ENCODE assay signal across 17 cellular contexts in genomic region chr9:13013976-13014375, GRCh38.
"Had no signal": no experiment of that assay in that cellular context is flagged by ENCODE, and none has a peak within 500 bp of the region (broad histone marks: within the 10 kb centered on the region; RNA-seq: fewer than 3 reads in every experiment).

No MANE protein-coding gene starts in this region.

- H3K9me3 ChIP-seq: body of pancreas, lower lobe of right lung, SJSA1, suprapubic skin had no signal

- H3K27ac ChIP-seq: body of pancreas, foreskin keratinocyte, lower lobe of right lung, SJSA1, suprapubic skin, VCaP had no signal

- DNase-seq: activated CD4-positive, alpha-beta memory T cell treated with anti-CD3 and anti-CD28 coated beads, Interleukin-2, amount 10 ng/mL, durations not matched to agents 7 days and 5 days; activated CD4-positive, alpha-beta T cell treated with anti-CD3 and anti-CD28 coated beads for 36 hours; activated gamma-delta T cell treated with Interleukin-2 at 50 U/mL for 16 hours; activated T-cell treated with anti-CD3 and anti-CD28 coated beads, Interleukin-2, amount 50 U/mL, for 48 hours; body of pancreas; central memory CD4-positive, alpha-beta T cell; foreskin keratinocyte; lower lobe of right lung; naive thymus-derived CD4-positive, alpha-beta T cell; stimulated activated CD4-positive, alpha-beta T cell treated with anti-CD3 and anti-CD28 coated beads, Interleukin-12 subunit alpha, Interleukin-12 subunit beta, amount 100 ng/mL, for 4 hours; stimulated activated naive CD8-positive, alpha-beta T cell treated with anti-CD3 and anti-CD28 coated beads, Interleukin-15, Interleukin-2, amounts not matched to agents 100 U/mL and 50 U/mL, for 24 hours; T1000 had no signal

- H3K27me3 ChIP-seq: body of pancreas, foreskin keratinocyte, SJSA1, suprapubic skin had no signal

- H3K36me3 ChIP-seq: lower lobe of right lung, SJSA1, suprapubic skin had no signal

- H3K4me1 ChIP-seq: body of pancreas, foreskin keratinocyte, lower lobe of right lung, SJSA1, suprapubic skin had no signal

- ATAC-seq: activated CD4-positive, alpha-beta T cell treated with anti-CD3 and anti-CD28 coated beads for 36 hours; body of pancreas; esophagus mucosa; foreskin keratinocyte; lower lobe of right lung; naive thymus-derived CD4-positive, alpha-beta T cell; sciatic nerve; stimulated activated naive CD8-positive, alpha-beta T cell treated with anti-CD3 and anti-CD28 coated beads, Interleukin-15, Interleukin-2, amounts not matched to agents 100 U/mL and 50 U/mL, for 24 hours had no signal

- H3K4me3 ChIP-seq: body of pancreas, lower lobe of right lung, SJSA1, suprapubic skin had no signal
